ENCODE assay signal across 21 cellular contexts in genomic region chr20:62050166-62051120, GRCh38. TPM values are rescaled to one million over a fixed set of nuclear protein-coding genes. Genes with fewer than 3 reads are reported as not detected.
A peak's percentile ranks its signal among the peaks of the same experiment; 100 is the strongest.
DNase-seq lines count a peak whose midpoint lies in the region; ATAC-seq and TF ChIP-seq lines count a peak whose summit lies in the region.
"Had no signal": no experiment of that assay in that cellular context is flagged by ENCODE, and none has a peak within 500 bp of the region (broad histone marks: within the 10 kb centered on the region; RNA-seq: fewer than 3 reads in every experiment).

No MANE protein-coding gene starts in this region.

- H3K27ac Mint-ChIP-seq in activated naive CD4-positive, alpha-beta T cell treated with anti-CD3 and anti-CD28 coated beads, Interleukin-2, amount 50 U/mL, for 24 hours: peak overlapping the region; percentile 74
- H3K27ac Mint-ChIP-seq in T-helper 17 cell (peak overlapping the region; percentile 84), progenitor cell of endocrine pancreas (peak overlapping the region; percentile 46)
- H3K27ac Mint-ChIP-seq in activated CD4-positive, alpha-beta memory T cell treated with anti-CD3 and anti-CD28 coated beads for 36 hours: no peak overlapping the region
- H3K27ac Mint-ChIP-seq in activated T-cell treated with anti-CD3 and anti-CD28 coated beads, Interleukin-2, amount 50 U/mL, for 72 hours: no peak overlapping the region
- H3K27ac Mint-ChIP-seq: activated CD8-positive, alpha-beta T cell treated with anti-CD3 and anti-CD28 coated beads for 36 hours had no signal

- H3K14ac ChIP-seq in mesenchymal stem cell (ENCODE audit: low read length in 2 of 2): no peak overlapping the region

- WGBS in mesenchymal stem cell: 93% methylated on average over 18 of the region's 18 CpGs

- H2AFZ ChIP-seq in mesenchymal stem cell (ENCODE audit: low read depth, low read length): no peak overlapping the region

- H3K18ac ChIP-seq in mesenchymal stem cell (ENCODE audit: low read depth in 1 of 2, low read length in 2 of 2): no peak overlapping the region

- H3K4me2 ChIP-seq in mesenchymal stem cell (ENCODE audit: low read length, poor library complexity, severe bottlenecking): no peak overlapping the region
- H3K4me2 ChIP-seq: A549 had no signal

- no peak overlapping the region for H3K23ac ChIP-seq in mesenchymal stem cell (ENCODE audit: low read length in 2 of 2)

- CTCF ChIA-PET in activated CD4-positive, alpha-beta memory T cell treated with anti-CD3 and anti-CD28 coated beads for 36 hours (lab: Charles Lee): no interaction called here

- no peak for TF ChIP-seq CTCF in progenitor cell of endocrine pancreas (IDR thresholded peaks at IDR 0.05; ENCODE audit: unreplicated experiment)

- no peak overlapping the region for H3K4me3 Mint-ChIP-seq in activated naive CD4-positive, alpha-beta T cell treated with anti-CD3 and anti-CD28 coated beads, Interleukin-2, amount 50 U/mL, for 24 hours
- H3K4me3 Mint-ChIP-seq in T-helper 17 cell: no peak overlapping the region
- no peak overlapping the region for H3K4me3 Mint-ChIP-seq in progenitor cell of endocrine pancreas (ENCODE audit: low read depth)
- no peak overlapping the region for H3K4me3 Mint-ChIP-seq in activated CD4-positive, alpha-beta memory T cell treated with anti-CD3 and anti-CD28 coated beads for 36 hours
- H3K4me3 Mint-ChIP-seq in activated T-cell treated with anti-CD3 and anti-CD28 coated beads, Interleukin-2, amount 50 U/mL, for 72 hours: no peak overlapping the region
- H3K4me3 Mint-ChIP-seq: activated CD8-positive, alpha-beta T cell treated with anti-CD3 and anti-CD28 coated beads for 36 hours had no signal

- peaks cover 0 to 62% of the 10 kb centered on the region in 2 experiments for H3K36me3 ChIP-seq in mesenchymal stem cell (ENCODE audit: control insufficient read depth in 1 of 2, insufficient read depth in 2 of 2, low read depth in 1 of 2, low read length in 2 of 2)
- H3K36me3 ChIP-seq: SJSA1 had no signal

- H3K9me3 Mint-ChIP-seq in activated naive CD4-positive, alpha-beta T cell treated with anti-CD3 and anti-CD28 coated beads, Interleukin-2, amount 50 U/mL, for 24 hours: no peaks in the 10 kb centered on the region
- no peaks in the 10 kb centered on the region for H3K9me3 Mint-ChIP-seq in progenitor cell of endocrine pancreas (ENCODE audit: low read depth)
- H3K9me3 Mint-ChIP-seq in activated CD4-positive, alpha-beta memory T cell treated with anti-CD3 and anti-CD28 coated beads for 36 hours: no peaks in the 10 kb centered on the region
- no peaks in the 10 kb centered on the region for H3K9me3 Mint-ChIP-seq in activated T-cell treated with anti-CD3 and anti-CD28 coated beads, Interleukin-2, amount 50 U/mL, for 72 hours
- H3K9me3 Mint-ChIP-seq: activated CD8-positive, alpha-beta T cell treated with anti-CD3 and anti-CD28 coated beads for 36 hours had no signal

- H4K8ac ChIP-seq in mesenchymal stem cell (ENCODE audit: low read length): no peak overlapping the region

- no peaks in the 10 kb centered on the region for H3K9me3 ChIP-seq in T-helper 17 cell (ENCODE audit: control insufficient read depth, low read length, poor library complexity, severe bottlenecking)
- H3K9me3 ChIP-seq in mesenchymal stem cell (ENCODE audit: control insufficient read depth, low read length): no peaks in the 10 kb centered on the region
- H3K9me3 ChIP-seq: A549, HAP-1, SJSA1 had no signal

- peak overlapping the region; percentile 9 for H2BK15ac ChIP-seq in mesenchymal stem cell (ENCODE audit: low read depth, poor library complexity, severe bottlenecking)

- POLR2A ChIA-PET in activated CD4-positive, alpha-beta memory T cell treated with anti-CD3 and anti-CD28 coated beads for 36 hours (lab: Charles Lee): no interaction called here

- no peaks in the 10 kb centered on the region for H3K27me3 Mint-ChIP-seq in activated naive CD4-positive, alpha-beta T cell treated with anti-CD3 and anti-CD28 coated beads, Interleukin-2, amount 50 U/mL, for 24 hours
- H3K27me3 Mint-ChIP-seq in T-helper 17 cell: no peaks in the 10 kb centered on the region
- H3K27me3 Mint-ChIP-seq in progenitor cell of endocrine pancreas: no peaks in the 10 kb centered on the region
- no peaks in the 10 kb centered on the region for H3K27me3 Mint-ChIP-seq in activated CD4-positive, alpha-beta memory T cell treated with anti-CD3 and anti-CD28 coated beads for 36 hours
- no peaks in the 10 kb centered on the region for H3K27me3 Mint-ChIP-seq in activated T-cell treated with anti-CD3 and anti-CD28 coated beads, Interleukin-2, amount 50 U/mL, for 72 hours (ENCODE audit: low read depth)
- H3K27me3 Mint-ChIP-seq: activated CD8-positive, alpha-beta T cell treated with anti-CD3 and anti-CD28 coated beads for 36 hours had no signal

- DNase-seq in activated naive CD4-positive, alpha-beta T cell treated with anti-CD3 and anti-CD28 coated beads, Interleukin-2, amount 50 U/mL, for 16 hours: no peak
- DNase-seq in T-helper 17 cell: no peak
- no peak for DNase-seq in mesenchymal stem cell
- no peak for DNase-seq in progenitor cell of endocrine pancreas (ENCODE audit: low spot score, unreplicated experiment)
- no peak for DNase-seq in NCI-H345 (lab: John Stamatoyannopoulos, UW)
- no peak for DNase-seq in activated CD4-positive, alpha-beta memory T cell treated with anti-CD3 and anti-CD28 coated beads for 36 hours
- DNase-seq in activated T-cell treated with anti-CD3 and anti-CD28 coated beads, Interleukin-2, amount 50 U/mL, for 72 hours: no peak
- DNase-seq: activated CD8-positive, alpha-beta T cell treated with anti-CD3 and anti-CD28 coated beads for 36 hours; C1 segment of cervical spinal cord; cerebellar nuclear complex; DMS 273 treated with DMSO at 0.1 percent for 48 hours; effector memory CD4-positive, alpha-beta T cell; NCI-H1436 treated with DMSO at 0.1 percent for 48 hours; NCI-H748 treated with DMSO at 0.1 percent for 48 hours; PC-3; T-helper 2 cell; WERI-Rb-1 had no signal

- H3K4ac ChIP-seq in mesenchymal stem cell (ENCODE audit: low read depth in 1 of 2, low read length in 2 of 2): no peak overlapping the region

- no peak overlapping the region for H3K9ac ChIP-seq in mesenchymal stem cell (ENCODE audit: low read length)

- no peak overlapping the region for H3K4me3 ChIP-seq in mesenchymal stem cell (ENCODE audit: insufficient read depth in 1 of 2, low read depth in 1 of 2, low read length in 2 of 2)
- H3K4me3 ChIP-seq: A549, HAP-1, SJSA1 had no signal

- H2BK5ac ChIP-seq in mesenchymal stem cell (ENCODE audit: low read depth, low read length, poor library complexity, severe bottlenecking): no peak overlapping the region

- no peak overlapping the region for H3K27ac ChIP-seq in mesenchymal stem cell (ENCODE audit: low read length, poor library complexity, severe bottlenecking)
- H3K27ac ChIP-seq: A549, SJSA1, WERI-Rb-1 had no signal

- H2AK5ac ChIP-seq in mesenchymal stem cell (ENCODE audit: low read length, severe bottlenecking): no peak overlapping the region

- no peaks in the 10 kb centered on the region for H3K36me3 Mint-ChIP-seq in activated naive CD4-positive, alpha-beta T cell treated with anti-CD3 and anti-CD28 coated beads, Interleukin-2, amount 50 U/mL, for 24 hours
- H3K36me3 Mint-ChIP-seq in T-helper 17 cell (ENCODE audit: low read depth) (peaks cover 2% of the 10 kb centered on the region), progenitor cell of endocrine pancreas (ENCODE audit: insufficient read depth) (no peaks in the 10 kb centered on the region)
- peaks cover 3% of the 10 kb centered on the region for H3K36me3 Mint-ChIP-seq in activated CD4-positive, alpha-beta memory T cell treated with anti-CD3 and anti-CD28 coated beads for 36 hours
- H3K36me3 Mint-ChIP-seq in activated T-cell treated with anti-CD3 and anti-CD28 coated beads, Interleukin-2, amount 50 U/mL, for 72 hours (ENCODE audit: insufficient read depth in 2 of 2): no peaks in the 10 kb centered on the region

- H3K27me3 ChIP-seq in mesenchymal stem cell (ENCODE audit: control insufficient read depth in 1 of 2, insufficient read depth in 1 of 2, low read length in 2 of 2): no peaks in the 10 kb centered on the region
- H3K27me3 ChIP-seq: SJSA1 had no signal

- intact Hi-C loops in activated CD4-positive, alpha-beta memory T cell treated with anti-CD3 and anti-CD28 coated beads for 36 hours (cut with micrococcal nuclease): no loop called here

- no peak overlapping the region for H2BK12ac ChIP-seq in mesenchymal stem cell (ENCODE audit: low read length in 2 of 2)

- H2BK120ac ChIP-seq in mesenchymal stem cell (ENCODE audit: low read depth, low read length): no peak overlapping the region

- peaks cover 61% of the 10 kb centered on the region for H3K4me1 Mint-ChIP-seq in activated naive CD4-positive, alpha-beta T cell treated with anti-CD3 and anti-CD28 coated beads, Interleukin-2, amount 50 U/mL, for 24 hours
- H3K4me1 Mint-ChIP-seq in T-helper 17 cell (peaks cover 49% of the 10 kb centered on the region), progenitor cell of endocrine pancreas (ENCODE audit: low read depth) (peaks cover 5% of the 10 kb centered on the region)
- H3K4me1 Mint-ChIP-seq in activated CD4-positive, alpha-beta memory T cell treated with anti-CD3 and anti-CD28 coated beads for 36 hours (ENCODE audit: low read depth): peaks cover 29% of the 10 kb centered on the region
- peaks cover 52% of the 10 kb centered on the region for H3K4me1 Mint-ChIP-seq in activated T-cell treated with anti-CD3 and anti-CD28 coated beads, Interleukin-2, amount 50 U/mL, for 72 hours (ENCODE audit: low read depth)

- H3K79me1 ChIP-seq in mesenchymal stem cell (replicated peaks; ENCODE audit: low read length, poor library complexity, severe bottlenecking): peaks cover 70% of the 10 kb centered on the region

- ATAC-seq in T-helper 17 cell: no peak
- ATAC-seq in activated T-cell treated with anti-CD3 and anti-CD28 coated beads, Interleukin-2, amount 50 U/mL, for 72 hours (replicated peaks in 1 of 2): no peak
- ATAC-seq: A549; activated CD8-positive, alpha-beta T cell treated with anti-CD3 and anti-CD28 coated beads for 36 hours; PC-3 had no signal

- H3K4me1 ChIP-seq in mesenchymal stem cell (ENCODE audit: control insufficient read depth, insufficient read depth, low read depth, low read length): peaks cover 8% of the 10 kb centered on the region
- H3K4me1 ChIP-seq: A549, HAP-1, SJSA1 had no signal

- peak overlapping the region; percentile 10 for H4K91ac ChIP-seq in mesenchymal stem cell (ENCODE audit: low read length)

RNA-seq across cellular contexts. Expression of gene TAF4, which starts 15.2 kb away (rescaled TPM):
- total RNA-seq in T-helper 17 cell (10 to 100 TPM; 17.8 to 19.5 TPM), progenitor cell of endocrine pancreas (34.7 and 35.9 TPM in 2 replicates)
- 9.1 TPM for polyA plus RNA-seq in mesenchymal stem cell (2013, experiment 1 of 2)
- 6.2 TPM for polyA plus RNA-seq in mesenchymal stem cell (2013, experiment 2 of 2)
- total RNA-seq in activated CD4-positive, alpha-beta memory T cell treated with anti-CD3 and anti-CD28 coated beads for 36 hours: 10 to 100 TPM; 15.3 to 17.0 TPM
- 10 to 100 TPM; 15.7 to 21.5 TPM for total RNA-seq in activated T-cell treated with anti-CD3 and anti-CD28 coated beads, Interleukin-2, amount 50 U/mL, for 72 hours

Comparison
In these comparisons a context has a peak if more than half of its experiments do, and no peak if none do; other contexts are left out.
1. H3K27ac Mint-ChIP-seq: peak in activated naive CD4-positive, alpha-beta T cell treated with anti-CD3 and anti-CD28 coated beads, Interleukin-2, amount 50 U/mL, for 24 hours (single experiment), T-helper 17 cell (single experiment) and progenitor cell of endocrine pancreas (single experiment); none in activated CD4-positive, alpha-beta memory T cell treated with anti-CD3 and anti-CD28 coated beads for 36 hours (single experiment) and activated T-cell treated with anti-CD3 and anti-CD28 coated beads, Interleukin-2, amount 50 U/mL, for 72 hours (single experiment).